36 cellular contexts compared by ENCODE assay signal in the genomic region with DNA sequence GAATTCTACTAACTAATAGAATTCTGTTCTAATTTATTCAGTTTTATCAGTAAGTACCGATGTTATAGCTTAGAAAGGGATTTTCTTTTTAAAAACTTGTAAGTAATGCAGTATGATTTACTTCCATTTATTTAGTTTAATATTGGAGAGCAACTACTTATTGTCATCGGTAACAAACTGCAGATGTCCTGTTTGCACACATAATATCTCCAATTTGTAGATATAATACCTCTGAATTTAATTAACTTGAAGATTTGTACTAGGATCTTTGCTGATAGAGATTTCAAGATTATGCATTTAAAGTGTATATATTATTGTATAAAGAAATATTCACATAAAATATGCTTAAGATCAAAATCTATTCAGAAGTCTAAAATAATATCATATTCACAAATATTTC.
"Had no signal": no experiment of that assay in that cellular context is flagged by ENCODE, and none has a peak within 500 bp of the region (broad histone marks: within the 10 kb centered on the region; RNA-seq: fewer than 3 reads in every experiment).

No MANE protein-coding gene starts in this region.

- H3K36me3 ChIP-seq: adrenal gland, brain microvascular endothelial cell, breast epithelium had no signal

- H3K27ac ChIP-seq: adrenal gland, body of pancreas, brain microvascular endothelial cell, breast epithelium, VCaP had no signal

- H3K4me1 ChIP-seq: adrenal gland, body of pancreas, breast epithelium had no signal

- H3K4me3 Mint-ChIP-seq: activated B cell treated with CpG ODN at 0.5 μM for 24 hours; activated CD4-positive, alpha-beta memory T cell treated with anti-CD3 and anti-CD28 coated beads for 36 hours; activated CD4-positive, alpha-beta T cell treated with anti-CD3 and anti-CD28 coated beads, Interleukin-2, amount 10 ng/mL, durations not matched to agents 24 days and 14 days; activated CD8-positive, alpha-beta T cell treated with anti-CD3 and anti-CD28 coated beads for 36 hours; activated naive CD4-positive, alpha-beta T cell treated with anti-CD3 and anti-CD28 coated beads for 36 hours; activated naive CD8-positive, alpha-beta T cell treated with anti-CD3 and anti-CD28 coated beads for 36 hours; activated T-cell treated with anti-CD3 and anti-CD28 coated beads, Interleukin-2, amount 50 U/mL, for 4 hours; activated T-cell treated with anti-CD3 and anti-CD28 coated beads, Interleukin-2, amount 50 U/mL, for 72 hours; activated T-helper 1 cell treated with anti-CD3 and anti-CD28 coated beads, Interleukin-12 subunit alpha, Interleukin-12 subunit beta, Interleukin-2, Interleukin-4 antibody, amounts not matched to agents 30 ng/mL and 10 ng/mL and 1 ng/mL, durations not matched to agents 14 hours and 24 hours and 36 hours; activated T-helper 17 cell treated with anti-CD3 and anti-CD28 coated beads, Interleukin-2, amount 50 U/mL, for 72 hours; T-helper 1 cell treated with Interleukin-12 subunit alpha and Interleukin-12 subunit beta and Interleukin-4 antibody, amounts not matched to agents 30 μg/mL and 1 μg/mL, for 36 hours; T-helper 2 cell treated with Interferon-gamma antibody and Interleukin-4, amounts not matched to agents 5 μg/mL and 100 μg/mL, for 36 hours had no signal

- H3K4me3 ChIP-seq: adrenal gland, body of pancreas, breast epithelium had no signal

- H3K9me3 ChIP-seq: body of pancreas, breast epithelium had no signal

- H3K4me1 Mint-ChIP-seq: activated B cell treated with CpG ODN at 0.5 μM for 24 hours; activated CD4-positive, alpha-beta T cell treated with anti-CD3 and anti-CD28 coated beads, Interleukin-2, amount 10 ng/mL, durations not matched to agents 24 days and 14 days; activated naive CD8-positive, alpha-beta T cell treated with anti-CD3 and anti-CD28 coated beads for 36 hours; activated T-helper 17 cell treated with anti-CD3 and anti-CD28 coated beads, Interleukin-2, amount 50 U/mL, for 72 hours had no signal

- H3K27me3 ChIP-seq: adrenal gland, body of pancreas, brain microvascular endothelial cell, breast epithelium had no signal

- FAIRE-seq: astrocyte, TTC549 had no signal

- H3K36me3 Mint-ChIP-seq: activated CD4-positive, alpha-beta memory T cell treated with anti-CD3 and anti-CD28 coated beads for 36 hours; activated naive CD4-positive, alpha-beta T cell treated with anti-CD3 and anti-CD28 coated beads, Interleukin-2, amount 50 U/mL, for 72 hours; activated naive CD8-positive, alpha-beta T cell treated with anti-CD3 and anti-CD28 coated beads for 36 hours had no signal

- ATAC-seq: activated CD8-positive, alpha-beta T cell treated with anti-CD3 and anti-CD28 coated beads for 36 hours; activated naive CD4-positive, alpha-beta T cell treated with anti-CD3 and anti-CD28 coated beads, Interleukin-2, amount 50 U/mL, for 72 hours; activated T-cell treated with anti-CD3 and anti-CD28 coated beads, Interleukin-2, amount 50 U/mL, for 4 hours; activated T-cell treated with anti-CD3 and anti-CD28 coated beads, Interleukin-2, amount 50 U/mL, for 72 hours; activated T-helper 17 cell treated with anti-CD3 and anti-CD28 coated beads, Interleukin-2, amount 50 U/mL, for 72 hours; body of pancreas had no signal

- H3K27ac Mint-ChIP-seq: activated B cell treated with CpG ODN at 0.5 μM for 24 hours; activated CD4-positive, alpha-beta memory T cell treated with anti-CD3 and anti-CD28 coated beads for 36 hours; activated CD4-positive, alpha-beta T cell treated with anti-CD3 and anti-CD28 coated beads, Interleukin-2, amount 10 ng/mL, durations not matched to agents 24 days and 14 days; activated CD8-positive, alpha-beta T cell treated with anti-CD3 and anti-CD28 coated beads for 36 hours; activated naive CD4-positive, alpha-beta T cell treated with anti-CD3 and anti-CD28 coated beads for 36 hours; activated naive CD4-positive, alpha-beta T cell treated with anti-CD3 and anti-CD28 coated beads, Interleukin-2, amount 50 U/mL, for 72 hours; activated naive CD8-positive, alpha-beta T cell treated with anti-CD3 and anti-CD28 coated beads for 36 hours; activated T-cell treated with anti-CD3 and anti-CD28 coated beads, Interleukin-2, amount 50 U/mL, for 72 hours; activated T-helper 1 cell treated with anti-CD3 and anti-CD28 coated beads, Interleukin-12 subunit alpha, Interleukin-12 subunit beta, Interleukin-2, Interleukin-4 antibody, amounts not matched to agents 30 ng/mL and 10 ng/mL and 1 ng/mL, durations not matched to agents 14 hours and 24 hours and 36 hours; activated T-helper 17 cell treated with anti-CD3 and anti-CD28 coated beads, Interleukin-2, amount 50 U/mL, for 72 hours; T-helper 1 cell treated with Interleukin-12 subunit alpha and Interleukin-12 subunit beta and Interleukin-4 antibody, amounts not matched to agents 30 μg/mL and 1 μg/mL, for 36 hours; T-helper 2 cell treated with Interferon-gamma antibody and Interleukin-4, amounts not matched to agents 5 μg/mL and 100 μg/mL, for 36 hours had no signal

- DNase-seq: activated B cell treated with CpG ODN at 0.5 μM for 24 hours; activated CD4-positive, alpha-beta memory T cell treated with anti-CD3 and anti-CD28 coated beads for 36 hours; activated CD4-positive, alpha-beta T cell treated with anti-CD3 and anti-CD28 coated beads for 4 hours; activated CD4-positive, alpha-beta T cell treated with anti-CD3 and anti-CD28 coated beads, Interleukin-2, amount 10 ng/mL, durations not matched to agents 24 days and 14 days; activated CD4-positive, alpha-beta T cell treated with anti-CD3 and anti-CD28 coated beads, Interleukin-2, amount 50 U/mL, for 1 hour; activated CD4-positive, alpha-beta T cell treated with anti-CD3 and anti-CD28 coated beads, Interleukin-2, amount 50 U/mL, for 4 hours; activated CD4-positive, CD25-positive, alpha-beta regulatory T cell treated with anti-CD3 and anti-CD28 coated beads, Interleukin-2, amount 50 U/mL, for 72 hours; activated CD8-positive, alpha-beta memory T cell treated with anti-CD3 and anti-CD28 coated beads, Interleukin-2, amount 50 U/mL, for 4 hours; activated CD8-positive, alpha-beta T cell treated with anti-CD3 and anti-CD28 coated beads for 36 hours; activated effector memory CD4-positive, alpha-beta T cell treated with anti-CD3 and anti-CD28 coated beads, Interleukin-2, amount 50 U/mL, for 16 hours; activated gamma-delta T cell treated with Interleukin-2 at 50 U/mL for 16 hours; activated naive CD4-positive, alpha-beta T cell; activated naive CD4-positive, alpha-beta T cell treated with anti-CD3 and anti-CD28 coated beads for 36 hours; activated naive CD4-positive, alpha-beta T cell treated with anti-CD3 and anti-CD28 coated beads, Interleukin-2, amount 50 U/mL, for 16 hours; activated naive CD8-positive, alpha-beta T cell treated with anti-CD3 and anti-CD28 coated beads for 36 hours; activated T-cell treated with anti-CD3 and anti-CD28 coated beads for 4 hours; activated T-cell treated with anti-CD3 and anti-CD28 coated beads, Interleukin-2, amount 50 U/mL, for 1 hour; activated T-cell treated with anti-CD3 and anti-CD28 coated beads, Interleukin-2, amount 50 U/mL, for 4 hours; activated T-cell treated with anti-CD3 and anti-CD28 coated beads, Interleukin-2, amount 50 U/mL, for 72 hours; adrenal gland; amniotic stem cell; aorta; body of pancreas; brain microvascular endothelial cell; central memory CD4-positive, alpha-beta T cell; T-helper 2 cell; T-helper 9 cell had no signal

- H3K27me3 Mint-ChIP-seq: activated B cell treated with CpG ODN at 0.5 μM for 24 hours; activated CD4-positive, alpha-beta memory T cell treated with anti-CD3 and anti-CD28 coated beads for 36 hours; activated CD4-positive, alpha-beta T cell treated with anti-CD3 and anti-CD28 coated beads, Interleukin-2, amount 10 ng/mL, durations not matched to agents 24 days and 14 days; activated CD8-positive, alpha-beta T cell treated with anti-CD3 and anti-CD28 coated beads for 36 hours; activated naive CD8-positive, alpha-beta T cell treated with anti-CD3 and anti-CD28 coated beads for 36 hours; activated T-helper 17 cell treated with anti-CD3 and anti-CD28 coated beads, Interleukin-2, amount 50 U/mL, for 72 hours had no signal
